ENCODE assay signal across 8 cellular contexts in the genomic region with DNA sequence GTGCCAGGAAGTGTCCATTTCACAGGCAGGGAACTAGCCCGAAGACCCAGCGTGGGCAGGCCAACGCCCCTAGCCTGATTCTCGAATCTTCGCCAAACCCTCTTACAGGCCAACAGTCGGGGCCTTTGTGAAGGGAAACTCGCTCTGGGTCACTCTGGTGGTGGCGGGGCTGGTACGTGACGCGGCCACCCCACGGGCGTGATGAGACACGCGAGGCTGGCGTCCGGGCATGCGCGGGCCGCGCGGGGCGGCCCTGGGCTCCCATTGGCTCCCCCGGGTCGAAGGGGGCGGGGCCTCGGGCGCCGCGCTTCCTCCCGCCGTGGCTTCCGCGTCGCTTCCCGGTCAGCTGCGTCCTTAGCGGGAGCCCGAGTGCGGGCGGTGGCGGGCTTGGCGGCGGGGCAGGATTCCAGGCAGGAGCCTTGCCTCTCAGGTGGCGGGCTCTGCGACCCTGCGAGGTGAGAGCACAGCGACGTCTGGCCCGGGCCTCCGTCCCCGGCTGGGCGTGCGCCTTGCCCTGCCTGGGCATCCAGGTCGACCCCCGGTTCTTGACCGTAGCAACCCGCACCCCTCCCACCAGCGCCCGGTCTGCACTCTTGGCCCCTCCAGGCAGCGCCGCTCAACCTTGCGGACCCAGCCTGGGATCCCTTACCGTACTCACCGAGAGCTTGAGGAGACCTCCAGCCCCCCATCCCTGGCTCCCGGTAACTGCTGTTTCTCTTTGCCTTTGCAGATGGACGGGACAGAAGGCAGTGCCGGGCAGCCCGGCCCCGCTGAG. TPM values are rescaled to one million over a fixed set of nuclear protein-coding genes. Genes with fewer than 3 reads are reported as not detected.
DNase-seq lines count a peak whose midpoint lies in the region; ATAC-seq and TF ChIP-seq lines count a peak whose summit lies in the region.

A gene with protein sequence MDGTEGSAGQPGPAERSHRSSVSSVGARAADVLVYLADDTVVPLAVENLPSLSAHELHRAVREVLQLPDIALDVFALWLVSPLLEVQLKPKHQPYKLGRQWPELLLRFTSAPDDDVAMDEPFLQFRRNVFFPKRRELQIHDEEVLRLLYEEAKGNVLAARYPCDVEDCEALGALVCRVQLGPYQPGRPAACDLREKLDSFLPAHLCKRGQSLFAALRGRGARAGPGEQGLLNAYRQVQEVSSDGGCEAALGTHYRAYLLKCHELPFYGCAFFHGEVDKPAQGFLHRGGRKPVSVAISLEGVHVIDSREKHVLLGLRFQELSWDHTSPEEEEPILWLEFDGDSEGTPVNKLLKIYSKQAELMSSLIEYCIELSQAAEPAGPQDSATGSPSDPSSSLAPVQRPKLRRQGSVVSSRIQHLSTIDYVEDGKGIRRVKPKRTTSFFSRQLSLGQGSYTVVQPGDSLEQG (plus strand): TSS at position 331 of the 775 bp plus-strand sequence. CDS start 400 bp downstream, at position 731.

- H3K4me2 ChIP-seq in OCI-LY7 (ENCODE audit: low read length): peak within 1 kb of the TSS; percentile 91

- peak within 1 kb of the TSS; percentile 83 for H2AFZ ChIP-seq in OCI-LY7 (ENCODE audit: low read length)

- no peaks in the 10 kb centered on the region for H3K27me3 ChIP-seq in HUES6 (ENCODE audit: control insufficient read depth, insufficient read depth, low read length)

- BruUV-seq in OCI-LY7 (replicated peaks; lab: Mats Ljungman, UMichigan): no TSS peak

- H3K36me3 ChIP-seq in HUES6 (ENCODE audit: control insufficient read depth, insufficient read depth, low read length): 0 out of 2 replicates have a peak, but pooled peaks cover 6% of the 10 kb centered on the region
- H3K36me3 ChIP-seq in OCI-LY7 (ENCODE audit: insufficient read depth, low read length): peaks cover 20% of the 10 kb centered on the region; the same call in 1 of the 2 replicates

- POLR2A ChIA-PET in OCI-LY7 (lab: Charles Lee): interaction anchor here (0.6 to 1.2 kb wide), 7 partner anchors 21 to 1203 kb away, joined by 3 to 6 read pairs (median 4); no protein-coding TSS in a partner anchor

- H3K4me3 ChIP-seq in HUES6 (ENCODE audit: low read depth, low read length): peak within 1 kb of the TSS; percentile 90
- H3K4me3 ChIP-seq in OCI-LY7 (ENCODE audit: low read depth, low read length, poor library complexity, severe bottlenecking): peak within 1 kb of the TSS; percentile 85

- H3K4me1 ChIP-seq in HUES6 (ENCODE audit: control insufficient read depth, insufficient read depth, low read length) (peaks cover 45% of the 10 kb centered on the region), OCI-LY7 (ENCODE audit: insufficient read depth, low read length, poor library complexity, severe bottlenecking) (peaks cover 49% of the 10 kb centered on the region)

- peak within 1 kb of the TSS; percentile 86 for H3K9ac ChIP-seq in HUES6 (ENCODE audit: low read length)

- peak; percentile 44 for ATAC-seq in GM18498 (IDR thresholded peaks at IDR 0.05; ENCODE audit: unreplicated experiment)
- ATAC-seq in GM19452 (IDR thresholded peaks at IDR 0.05; ENCODE audit: unreplicated experiment): no peak

- intact Hi-C loops in OCI-LY7 (cut with micrococcal nuclease; ENCODE audit: unreplicated experiment): loop anchor here (2.0 kb wide), 1 partner anchor 16 kb away; no protein-coding TSS in a partner anchor

- H3K27ac ChIP-seq in HUES6 (ENCODE audit: low read depth, low read length) (peak within 1 kb of the TSS; percentile 9; the same call in 1 of the 2 replicates), OCI-LY7 (ENCODE audit: low read depth, low read length, poor library complexity, severe bottlenecking) (peak within 1 kb of the TSS; percentile 16)

- TF ChIP-seq CTCF in OCI-LY7 (conservative IDR thresholded peaks at IDR 0.05; ENCODE audit: low read length): no peak

- H3K79me2 ChIP-seq in OCI-LY7 (ENCODE audit: insufficient read depth, low read depth, low read length): peaks cover 7% of the 10 kb centered on the region; the same call in 1 of the 2 replicates

- no peaks in the 10 kb centered on the region for H4K20me1 ChIP-seq in OCI-LY7 (ENCODE audit: insufficient read depth, low read length)

- no peaks in the 10 kb centered on the region for H3K9me2 ChIP-seq in OCI-LY7 (ENCODE audit: insufficient read depth, low read length)

- H3K9me3 ChIP-seq in HUES6 (ENCODE audit: control insufficient read depth, insufficient read depth, low read depth, low read length) (no peaks in the 10 kb centered on the region), OCI-LY7 (ENCODE audit: low read length) (no peaks in the 10 kb centered on the region)

- CTCF ChIA-PET in OCI-LY7 (lab: Charles Lee; ENCODE audit: unreplicated experiment): no interaction called here

- DNase-seq in OCI-LY7 (ENCODE audit: low spot score) (peak; percentile 87), activated T-cell treated with anti-CD3 and anti-CD28 coated beads for 24 hours (ENCODE audit: low read depth) (peak; percentile 77), epidermal melanocyte (ENCODE audit: insufficient read length, low spot score) (peak; percentile 77), middle frontal gyrus (ENCODE audit: extremely low spot score, low spot score) (peak; percentile 79)
- DNase-seq in stimulated activated CD8-positive, alpha-beta memory T cell treated with anti-CD3 and anti-CD28 coated beads, Interleukin-15, amount 100 ng/mL, for 48 hours (ENCODE audit: low read depth in 2 of 2): peak; percentile 74 to 77

RNA-seq across cellular contexts. Expression of the gene that starts here (rescaled TPM):
- total RNA-seq in OCI-LY7 (2014; rRNA removed; shearing (Covaris generic)): 36.7 and 55.8 TPM in 2 replicates
- total RNA-seq in OCI-LY7 (2022): 31.5 and 37.6 TPM in 2 replicates
